ENCODE assay signal across 1 cellular context in the genomic region with DNA sequence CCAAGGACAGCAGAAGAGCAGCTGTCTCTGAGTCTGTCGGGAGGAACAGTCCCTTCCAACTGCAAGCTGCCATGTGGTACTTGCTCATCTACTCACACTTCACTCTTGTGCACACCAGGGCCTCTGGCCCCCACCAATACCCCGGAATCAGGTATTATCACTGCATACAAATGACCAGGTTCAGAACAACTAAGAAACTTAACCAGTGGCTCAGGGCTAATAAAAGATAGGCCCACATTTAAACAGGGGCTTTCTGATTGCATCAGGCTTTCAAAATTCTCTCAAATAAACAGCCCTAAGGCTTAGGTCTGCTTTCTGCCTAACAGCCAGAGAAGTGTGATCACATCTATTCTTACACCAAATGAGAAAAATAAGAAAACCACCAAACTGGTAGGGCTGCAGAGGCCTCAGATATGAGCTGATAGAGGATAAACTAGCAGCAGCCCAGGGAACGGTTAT.
TF ChIP-seq lines count a peak whose summit lies in the region.

No MANE protein-coding gene starts in this region.

TF ChIP-seq in A549, 52 proteins besides CTCF, POLR2A, EP300 and RAD21 (continued from another document):
- TF ChIP-seq HEYL (CRISPR knock-in tag; IDR thresholded peaks at IDR 0.05) (no peak), HOXB5 (CRISPR knock-in tag; IDR thresholded peaks at IDR 0.05) (no peak)
